ENCODE assay signal across 8 cellular contexts in genomic region chr11:57482782-57483569, GRCh38.
DNase-seq lines count a peak whose midpoint lies in the region; ATAC-seq and TF ChIP-seq lines count a peak whose summit lies in the region.

No MANE protein-coding gene starts in this region.

- no peaks in the 10 kb centered on the region for H3K9me2 ChIP-seq in DOHH2 (replicated peaks; ENCODE audit: control insufficient read depth, low read length)
- no peaks in the 10 kb centered on the region for H3K9me2 ChIP-seq in SU-DHL-6 (replicated peaks; ENCODE audit: insufficient read depth, low read length)

- H2AFZ ChIP-seq in SU-DHL-6 (ENCODE audit: low read depth, low read length, severe bottlenecking) = no peak overlapping the region

- H3K4me3 ChIP-seq in DOHH2 (ENCODE audit: low read length) (peak overlapping the region; percentile 69), SU-DHL-6 (ENCODE audit: insufficient read depth, low read length, poor library complexity, severe bottlenecking) (no peak overlapping the region), astrocyte of the cerebellum (ENCODE audit: low read depth, low read length) (peak overlapping the region; percentile 34)

- H3K9me3 ChIP-seq in DOHH2 (ENCODE audit: control insufficient read depth, insufficient read depth, low read length) (no peaks in the 10 kb centered on the region), SU-DHL-6 (ENCODE audit: insufficient read depth, low read length) (no peaks in the 10 kb centered on the region)

- H3K27me3 ChIP-seq in DOHH2 (ENCODE audit: control insufficient read depth, low read length) (peaks cover 5% of the 10 kb centered on the region), SU-DHL-6 (ENCODE audit: low read length) (no peaks in the 10 kb centered on the region)

- ATAC-seq in HG02885 (IDR thresholded peaks at IDR 0.05; ENCODE audit: poor library complexity, unreplicated experiment) (peak; percentile 48), HG03097 (IDR thresholded peaks at IDR 0.05; ENCODE audit: low FRiP score, unreplicated experiment) (no peak)

- H3F3A ChIP-seq in DOHH2 (ENCODE audit: control insufficient read depth, insufficient read depth) (0 out of 2 replicates have a peak, but pooled peaks cover 2% of the 10 kb centered on the region), SU-DHL-6 (ENCODE audit: insufficient read depth) (no peaks in the 10 kb centered on the region)

- H4K20me1 ChIP-seq in DOHH2 (ENCODE audit: control insufficient read depth, insufficient read depth, low read depth, low read length) (no peaks in the 10 kb centered on the region), SU-DHL-6 (ENCODE audit: low read depth, low read length) (no peaks in the 10 kb centered on the region)

- no peak overlapping the region for H3K9ac ChIP-seq in SU-DHL-6 (ENCODE audit: low read length)

- H3K79me2 ChIP-seq in DOHH2 (ENCODE audit: control insufficient read depth, low read length) (no peaks in the 10 kb centered on the region), SU-DHL-6 (ENCODE audit: insufficient read depth, low read length) (no peaks in the 10 kb centered on the region)

- H3K36me3 ChIP-seq in DOHH2 (ENCODE audit: control insufficient read depth, low read length) (peaks cover 29% of the 10 kb centered on the region), SU-DHL-6 (ENCODE audit: low read length) (0 out of 2 replicates have a peak, but pooled peaks cover 12% of the 10 kb centered on the region)

- DNase-seq in astrocyte of the cerebellum (ENCODE audit: low read depth) (no peak), iPS-NIHi11 (ENCODE audit: low spot score) (peak; percentile 92), LoVo (ENCODE audit: low spot score) (no peak)
- peak; percentile 58 to 63 for DNase-seq in stimulated activated CD4-positive, alpha-beta T cell treated with anti-CD3 and anti-CD28 coated beads, Interleukin-4, amount 100 ng/mL, for 48 hours (ENCODE audit: low read depth in 2 of 2)

- peak overlapping the region; percentile 65 for H3K4me2 ChIP-seq in DOHH2 (ENCODE audit: low read length)
- peak overlapping the region; percentile 16 for H3K4me2 ChIP-seq in SU-DHL-6 (ENCODE audit: low read depth, low read length, poor library complexity, severe bottlenecking)

- H3K27ac ChIP-seq in DOHH2 (ENCODE audit: low read depth, low read length) (no peak overlapping the region), SU-DHL-6 (ENCODE audit: low read depth, low read length) (no peak overlapping the region)

- TF ChIP-seq CTCF in DOHH2 (IDR thresholded peaks at IDR 0.05; ENCODE audit: low read depth, low read length, poor library complexity, severe bottlenecking) (peak; percentile 74), SU-DHL-6 (IDR thresholded peaks at IDR 0.05; ENCODE audit: insufficient read depth, low read length, poor library complexity, severe bottlenecking) (peak; percentile 29), astrocyte of the cerebellum (IDR thresholded peaks at IDR 0.05; ENCODE audit: low read depth, low read length, missing control alignments) (peak; percentile 73)

- H3K4me1 ChIP-seq in DOHH2 (ENCODE audit: control insufficient read depth, low read length) = peaks cover 48% of the 10 kb centered on the region

- in situ Hi-C loops in astrocyte of the cerebellum (cut with HindIII; ENCODE audit: low sequenced_read_pairs) = no loop called here

Comparison
In these comparisons a context has a peak if more than half of its experiments do, and no peak if none do; other contexts are left out.
1. DNase-seq: peak in iPS-NIHi11 (single experiment) and stimulated activated CD4-positive, alpha-beta T cell treated with anti-CD3 and anti-CD28 coated beads, Interleukin-4, amount 100 ng/mL, for 48 hours (2 of 2); none in astrocyte of the cerebellum (single experiment) and LoVo (single experiment).
2. Peak in every context shown above with its lines, with median percentiles within 50 percentile points of each other: CTCF ChIP-seq.